In the genomic region with DNA sequence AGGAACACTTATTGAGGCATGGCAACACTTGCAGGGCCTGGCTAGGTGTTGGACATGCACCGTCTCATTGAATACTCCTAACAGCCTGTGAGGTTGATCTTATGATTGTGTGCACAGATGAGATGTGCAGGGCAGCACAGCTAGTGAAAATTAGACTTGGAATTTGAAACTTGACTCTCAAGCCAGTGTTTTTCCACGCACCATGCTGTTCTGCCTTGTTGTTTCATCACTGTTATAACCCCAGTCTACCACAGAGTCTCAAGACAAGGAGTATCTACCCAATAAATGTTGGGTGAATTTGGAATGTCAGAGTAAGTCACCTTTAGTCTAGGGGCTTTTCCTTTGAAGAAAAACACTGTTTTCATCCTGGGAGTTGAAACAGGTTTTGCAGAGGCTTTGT, we compare ENCODE assay signal across 33 cellular contexts. TPM values are rescaled to one million over a fixed set of nuclear protein-coding genes. Genes with fewer than 3 reads are reported as not detected.
"Had no signal": no experiment of that assay in that cellular context is flagged by ENCODE, and none has a peak within 500 bp of the region (broad histone marks: within the 10 kb centered on the region; RNA-seq: fewer than 3 reads in every experiment).

No MANE protein-coding gene starts in this region.

- FAIRE-seq: keratinocyte had no signal

- H2AFZ ChIP-seq: hepatocyte had no signal

- H3K79me2 ChIP-seq: hepatocyte had no signal

- H3K9me3 ChIP-seq: gastroesophageal sphincter, right lobe of liver, thoracic aorta, uterus had no signal

- H3K4me3 ChIP-seq: cardiac muscle cell, gastroesophageal sphincter, hepatocyte, right lobe of liver, thoracic aorta, uterus had no signal

- DNase-seq: activated CD4-positive, alpha-beta memory T cell treated with anti-CD3 and anti-CD28 coated beads for 36 hours; activated CD4-positive, alpha-beta T cell treated with anti-CD3 and anti-CD28 coated beads, Interleukin-2, amount 10 ng/mL, durations not matched to agents 24 days and 14 days; activated CD4-positive, CD25-positive, alpha-beta regulatory T cell treated with anti-CD3 and anti-CD28 coated beads, Interleukin-2, amount 50 U/mL, for 72 hours; activated CD8-positive, alpha-beta memory T cell treated with anti-CD3 and anti-CD28 coated beads, Interleukin-2, amount 50 U/mL, for 4 hours; activated gamma-delta T cell; activated naive CD4-positive, alpha-beta T cell treated with anti-CD3 and anti-CD28 coated beads, Interleukin-2, amount 10 ng/mL, durations not matched to agents 7 days and 5 days; activated naive CD8-positive, alpha-beta T cell treated with anti-CD3 and anti-CD28 coated beads, Interleukin-2, amount 10 ng/mL, durations not matched to agents 7 days and 5 days; activated T-cell treated with anti-CD3 and anti-CD28 coated beads, Interleukin-2, amount 50 U/mL, for 1 hour; amygdala; cortex of kidney; effector memory CD8-positive, alpha-beta T cell; erythroblast; left cardiac atrium; left ventricle myocardium superior; mammary epithelial cell; midbrain; natural killer cell; right lobe of liver; stimulated activated CD4-positive, alpha-beta T cell treated with anti-CD3 and anti-CD28 coated beads, Interleukin-12 subunit alpha, Interleukin-12 subunit beta, amount 100 ng/mL, for 4 hours; stimulated activated CD4-positive, alpha-beta T cell treated with anti-CD3 and anti-CD28 coated beads, Interleukin-4, amount 100 ng/mL, for 1 hour; SW 1271; T-helper 9 cell; uterus had no signal

- H3K9me3 Mint-ChIP-seq: activated CD4-positive, alpha-beta memory T cell treated with anti-CD3 and anti-CD28 coated beads for 36 hours; activated CD4-positive, alpha-beta T cell treated with anti-CD3 and anti-CD28 coated beads, Interleukin-2, amount 10 ng/mL, durations not matched to agents 24 days and 14 days; activated naive CD4-positive, alpha-beta T cell treated with anti-CD3 and anti-CD28 coated beads, Interleukin-2, amount 10 ng/mL, durations not matched to agents 7 days and 5 days; activated naive CD8-positive, alpha-beta T cell treated with anti-CD3 and anti-CD28 coated beads, Interleukin-2, amount 10 ng/mL, durations not matched to agents 7 days and 5 days; effector memory CD8-positive, alpha-beta T cell; T-helper 1 cell treated with Interleukin-12 subunit alpha and Interleukin-12 subunit beta and Interleukin-4 antibody, amounts not matched to agents 30 μg/mL and 1 μg/mL, for 36 hours; type B pancreatic cell had no signal

- H3K27ac Mint-ChIP-seq: activated CD4-positive, alpha-beta memory T cell treated with anti-CD3 and anti-CD28 coated beads for 36 hours; activated CD4-positive, alpha-beta T cell treated with anti-CD3 and anti-CD28 coated beads, Interleukin-2, amount 10 ng/mL, durations not matched to agents 24 days and 14 days; activated naive CD4-positive, alpha-beta T cell treated with anti-CD3 and anti-CD28 coated beads, Interleukin-2, amount 10 ng/mL, durations not matched to agents 7 days and 5 days; activated naive CD8-positive, alpha-beta T cell treated with anti-CD3 and anti-CD28 coated beads, Interleukin-2, amount 10 ng/mL, durations not matched to agents 7 days and 5 days; effector memory CD8-positive, alpha-beta T cell; natural killer cell; stimulated activated effector memory CD8-positive, alpha-beta T cell treated with anti-CD3 and anti-CD28 coated beads, Interleukin-12 subunit alpha, Interleukin-12 subunit beta, amount 100 ng/mL, for 72 hours; stimulated activated naive CD8-positive, alpha-beta T cell treated with anti-CD3 and anti-CD28 coated beads, Interleukin-15, Interleukin-2, amounts not matched to agents 100 ng/mL and 50 ng/mL, for 24 hours; T-helper 1 cell treated with Interleukin-12 subunit alpha and Interleukin-12 subunit beta and Interleukin-4 antibody, amounts not matched to agents 30 μg/mL and 1 μg/mL, for 36 hours; type B pancreatic cell had no signal

- H3K4me1 Mint-ChIP-seq: activated CD4-positive, alpha-beta T cell treated with anti-CD3 and anti-CD28 coated beads, Interleukin-2, amount 10 ng/mL, durations not matched to agents 24 days and 14 days; activated naive CD4-positive, alpha-beta T cell treated with anti-CD3 and anti-CD28 coated beads, Interleukin-2, amount 10 ng/mL, durations not matched to agents 7 days and 5 days; activated naive CD8-positive, alpha-beta T cell treated with anti-CD3 and anti-CD28 coated beads, Interleukin-2, amount 10 ng/mL, durations not matched to agents 7 days and 5 days; natural killer cell; stimulated activated effector memory CD8-positive, alpha-beta T cell treated with anti-CD3 and anti-CD28 coated beads, Interleukin-12 subunit alpha, Interleukin-12 subunit beta, amount 100 ng/mL, for 72 hours had no signal

- H3K4me1 ChIP-seq: gastroesophageal sphincter, right lobe of liver, uterus had no signal

- H3K4me3 Mint-ChIP-seq: activated CD4-positive, alpha-beta memory T cell treated with anti-CD3 and anti-CD28 coated beads for 36 hours; activated CD4-positive, alpha-beta T cell treated with anti-CD3 and anti-CD28 coated beads, Interleukin-2, amount 10 ng/mL, durations not matched to agents 24 days and 14 days; activated naive CD4-positive, alpha-beta T cell treated with anti-CD3 and anti-CD28 coated beads, Interleukin-2, amount 10 ng/mL, durations not matched to agents 7 days and 5 days; activated naive CD8-positive, alpha-beta T cell treated with anti-CD3 and anti-CD28 coated beads, Interleukin-2, amount 10 ng/mL, durations not matched to agents 7 days and 5 days; effector memory CD8-positive, alpha-beta T cell; natural killer cell; stimulated activated effector memory CD8-positive, alpha-beta T cell treated with anti-CD3 and anti-CD28 coated beads, Interleukin-12 subunit alpha, Interleukin-12 subunit beta, amount 100 ng/mL, for 72 hours; stimulated activated naive CD8-positive, alpha-beta T cell treated with anti-CD3 and anti-CD28 coated beads, Interleukin-15, Interleukin-2, amounts not matched to agents 100 ng/mL and 50 ng/mL, for 24 hours; T-helper 1 cell treated with Interleukin-12 subunit alpha and Interleukin-12 subunit beta and Interleukin-4 antibody, amounts not matched to agents 30 μg/mL and 1 μg/mL, for 36 hours; type B pancreatic cell had no signal

- H3K27me3 Mint-ChIP-seq: activated CD4-positive, alpha-beta memory T cell treated with anti-CD3 and anti-CD28 coated beads for 36 hours; activated CD4-positive, alpha-beta T cell treated with anti-CD3 and anti-CD28 coated beads, Interleukin-2, amount 10 ng/mL, durations not matched to agents 24 days and 14 days; activated naive CD4-positive, alpha-beta T cell treated with anti-CD3 and anti-CD28 coated beads, Interleukin-2, amount 10 ng/mL, durations not matched to agents 7 days and 5 days; activated naive CD8-positive, alpha-beta T cell treated with anti-CD3 and anti-CD28 coated beads, Interleukin-2, amount 10 ng/mL, durations not matched to agents 7 days and 5 days; effector memory CD8-positive, alpha-beta T cell; stimulated activated naive CD8-positive, alpha-beta T cell treated with anti-CD3 and anti-CD28 coated beads, Interleukin-15, Interleukin-2, amounts not matched to agents 100 ng/mL and 50 ng/mL, for 24 hours; type B pancreatic cell had no signal

- H3K36me3 Mint-ChIP-seq: activated CD4-positive, alpha-beta memory T cell treated with anti-CD3 and anti-CD28 coated beads for 36 hours; activated naive CD4-positive, alpha-beta T cell treated with anti-CD3 and anti-CD28 coated beads, Interleukin-2, amount 10 ng/mL, durations not matched to agents 7 days and 5 days; activated naive CD8-positive, alpha-beta T cell treated with anti-CD3 and anti-CD28 coated beads, Interleukin-2, amount 10 ng/mL, durations not matched to agents 7 days and 5 days; natural killer cell; stimulated activated effector memory CD8-positive, alpha-beta T cell treated with anti-CD3 and anti-CD28 coated beads, Interleukin-12 subunit alpha, Interleukin-12 subunit beta, amount 100 ng/mL, for 72 hours; type B pancreatic cell had no signal

- H3K36me3 ChIP-seq: cardiac muscle cell, gastroesophageal sphincter, right lobe of liver, thoracic aorta, uterus had no signal

- H3K27ac ChIP-seq: cardiac muscle cell, gastroesophageal sphincter, hepatocyte, right lobe of liver, thoracic aorta, uterus had no signal

- H3K27me3 ChIP-seq: cardiac muscle cell, gastroesophageal sphincter, hepatocyte, right lobe of liver, uterus had no signal

- ATAC-seq: effector memory CD8-positive, alpha-beta T cell; gastroesophageal sphincter; left cardiac atrium; left ventricle myocardium superior; natural killer cell; right lobe of liver; stimulated activated effector memory CD8-positive, alpha-beta T cell treated with anti-CD3 and anti-CD28 coated beads, Interleukin-12 subunit alpha, Interleukin-12 subunit beta, amount 100 ng/mL, for 72 hours had no signal

- H3K4me2 ChIP-seq: hepatocyte had no signal

RNA-seq across cellular contexts. Expression of a gene that starts 55.8 kb away (rescaled TPM):
- total RNA-seq: activated CD4-positive, alpha-beta T cell treated with anti-CD3 and anti-CD28 coated beads, Interleukin-2, amount 10 ng/mL, durations not matched to agents 24 days and 14 days; activated CD8-positive, alpha-beta memory T cell treated with anti-CD3 and anti-CD28 coated beads for 36 hours; activated naive CD8-positive, alpha-beta T cell treated with anti-CD3 and anti-CD28 coated beads, Interleukin-2, amount 10 ng/mL, durations not matched to agents 7 days and 5 days had no signal
